Comparison of ENCODE assay signal across 1 cellular context in genomic region chr5:142324871-142325676, GRCh38.
A peak's percentile ranks its signal among the peaks of the same experiment; 100 is the strongest.
TF ChIP-seq lines count a peak whose summit lies in the region.

Gene SPRY4 (minus strand): TSS chr5:142325021. CDS start chr5:142315108, 9,913 bp downstream.

TF ChIP-seq in HepG2, 621 proteins besides CTCF, POLR2A, EP300 and RAD21 (continued from another document and continues in another):
- no peak for TF ChIP-seq BCLAF1 (IDR thresholded peaks at IDR 0.05)
- no peak for TF ChIP-seq ZNF235 (CRISPR knock-in tag; IDR thresholded peaks at IDR 0.05; ENCODE audit: borderline replicate concordance)
- no peak for TF ChIP-seq ZNF75D (CRISPR knock-in tag; IDR thresholded peaks at IDR 0.05; ENCODE audit: borderline replicate concordance)
- no peak for TF ChIP-seq ZNF296 (CRISPR knock-in tag; conservative IDR thresholded peaks at IDR 0.05)
- no peak for TF ChIP-seq AGO2 (optimal IDR thresholded peaks at IDR 0.05; ENCODE audit: low read depth, low read length)
- TF ChIP-seq ARNT (IDR thresholded peaks at IDR 0.05), result no peak
- no peak for TF ChIP-seq MTA3 (CRISPR knock-in tag; IDR thresholded peaks at IDR 0.05)
- no peak for TF ChIP-seq ZNF839 (CRISPR knock-in tag; IDR thresholded peaks at IDR 0.05; ENCODE audit: borderline replicate concordance)
- TF ChIP-seq SRSF4 (IDR thresholded peaks at IDR 0.05; ENCODE audit: low read depth, low read length, poor library complexity, severe bottlenecking), result no peak
- no peak for TF ChIP-seq ZNF333 (CRISPR knock-in tag; IDR thresholded peaks at IDR 0.05; ENCODE audit: borderline replicate concordance)
- no peak for TF ChIP-seq ZBTB33 (CRISPR knock-in tag; IDR thresholded peaks at IDR 0.05)
- TF ChIP-seq ZNF761 (CRISPR knock-in tag; conservative IDR thresholded peaks at IDR 0.05), result no peak
- TF ChIP-seq SMC3 (IDR thresholded peaks at IDR 0.05; ENCODE audit: low read length), result peak; percentile 15; the same call in 1 of the 2 replicates
- TF ChIP-seq MIER3 (CRISPR knock-in tag; IDR thresholded peaks at IDR 0.05; ENCODE audit: borderline replicate concordance), result no peak; the same call in 1 of the 2 replicates
- TF ChIP-seq NCOA5 (CRISPR knock-in tag; IDR thresholded peaks at IDR 0.05), result no peak
- TF ChIP-seq POGZ (CRISPR knock-in tag; IDR thresholded peaks at IDR 0.05), result no peak
- no peak; the same call in 1 of the 2 replicates for TF ChIP-seq SALL2 (CRISPR knock-in tag; IDR thresholded peaks at IDR 0.05)
- TF ChIP-seq KAT7 (CRISPR knock-in tag; IDR thresholded peaks at IDR 0.05; ENCODE audit: borderline replicate concordance), result no peak; the same call in 1 of the 2 replicates
- no peak for TF ChIP-seq ZNF260 (CRISPR knock-in tag; IDR thresholded peaks at IDR 0.05; ENCODE audit: borderline replicate concordance, low read depth)
- TF ChIP-seq YEATS2 (CRISPR knock-in tag; IDR thresholded peaks at IDR 0.05; ENCODE audit: borderline replicate concordance), result peak; percentile 46; the same call in 1 of the 2 replicates
- TF ChIP-seq NR2F6 (IDR thresholded peaks at IDR 0.05), result no peak
- TF ChIP-seq NR2F6 (CRISPR knock-in tag; IDR thresholded peaks at IDR 0.05), result 0 out of 2 replicates have a peak, but pooled peaks have one; percentile 6
- no peak for TF ChIP-seq ISX (CRISPR knock-in tag; conservative IDR thresholded peaks at IDR 0.05)
- peak; percentile 73 for TF ChIP-seq DR1 (CRISPR knock-in tag; IDR thresholded peaks at IDR 0.05)
- TF ChIP-seq ATF6 (CRISPR knock-in tag; conservative IDR thresholded peaks at IDR 0.05), result no peak
- peak; percentile 7; the same call in 1 of the 2 replicates for TF ChIP-seq GFI1 (CRISPR knock-in tag; IDR thresholded peaks at IDR 0.05; ENCODE audit: borderline replicate concordance)
- TF ChIP-seq RARA (CRISPR knock-in tag; IDR thresholded peaks at IDR 0.05), result peak; percentile 57; the same call in 1 of the 2 replicates
- TF ChIP-seq PRDM10 (CRISPR knock-in tag; IDR thresholded peaks at IDR 0.05; ENCODE audit: low read depth), result no peak
- no peak for TF ChIP-seq ZNF563 (CRISPR knock-in tag; IDR thresholded peaks at IDR 0.05)
- TF ChIP-seq RCOR2 (CRISPR knock-in tag; IDR thresholded peaks at IDR 0.05), result no peak
- no peak; the same call in 1 of the 2 replicates for TF ChIP-seq ZNF639 (CRISPR knock-in tag; conservative IDR thresholded peaks at IDR 0.05)
- no peak for TF ChIP-seq ZNF33A (CRISPR knock-in tag; IDR thresholded peaks at IDR 0.05; ENCODE audit: borderline replicate concordance)
- TF ChIP-seq GATAD1 (CRISPR knock-in tag; IDR thresholded peaks at IDR 0.05), result peak; percentile 57; the same call in 1 of the 2 replicates
- no peak for TF ChIP-seq ZNF660 (CRISPR knock-in tag; IDR thresholded peaks at IDR 0.05; ENCODE audit: borderline replicate concordance, low read depth)
- no peak for TF ChIP-seq ZNF549 (CRISPR knock-in tag; IDR thresholded peaks at IDR 0.05)
- peak; percentile 94; the same call in 1 of the 2 replicates for TF ChIP-seq SIN3A (IDR thresholded peaks at IDR 0.05; ENCODE audit: borderline replicate concordance, low read depth, low read length)
- TF ChIP-seq ZNF468 (CRISPR knock-in tag; IDR thresholded peaks at IDR 0.05), result no peak
- TF ChIP-seq ZNF331 (CRISPR knock-in tag; IDR thresholded peaks at IDR 0.05), result no peak; the same call in 1 of the 2 replicates
- no peak for TF ChIP-seq CREB3 (CRISPR knock-in tag; IDR thresholded peaks at IDR 0.05)
- no peak for TF ChIP-seq ZNF337 (CRISPR knock-in tag; IDR thresholded peaks at IDR 0.05; ENCODE audit: borderline replicate concordance, low read depth)
- no peak for TF ChIP-seq BHLHE40 (IDR thresholded peaks at IDR 0.05; ENCODE audit: low read length)
- peak; percentile 69 for TF ChIP-seq KAT8 (CRISPR knock-in tag; IDR thresholded peaks at IDR 0.05)
- TF ChIP-seq TEF (CRISPR knock-in tag; IDR thresholded peaks at IDR 0.05), result peak; percentile 56
- TF ChIP-seq PAXIP1 (CRISPR knock-in tag; conservative IDR thresholded peaks at IDR 0.05), result no peak
- TF ChIP-seq NFIB (CRISPR knock-in tag; IDR thresholded peaks at IDR 0.05; ENCODE audit: borderline replicate concordance), result no peak
- no peak for TF ChIP-seq TERF1 (CRISPR knock-in tag; IDR thresholded peaks at IDR 0.05)
- TF ChIP-seq ZFP36L1 (CRISPR knock-in tag; IDR thresholded peaks at IDR 0.05), result no peak
- TF ChIP-seq ZNF17 (CRISPR knock-in tag; IDR thresholded peaks at IDR 0.05), result no peak
- TF ChIP-seq KLF12 (CRISPR knock-in tag; IDR thresholded peaks at IDR 0.05; ENCODE audit: borderline replicate concordance), result no peak; the same call in 1 of the 2 replicates
- TF ChIP-seq ZNF256 (CRISPR knock-in tag; conservative IDR thresholded peaks at IDR 0.05), result peak; percentile 67; the same call in 1 of the 2 replicates
- no peak for TF ChIP-seq ZNF230 (CRISPR knock-in tag; IDR thresholded peaks at IDR 0.05)
